ENCODE assay signal across 9 cellular contexts in genomic region chr16:1309888-1310831, GRCh38. TPM values are rescaled to one million over a fixed set of nuclear protein-coding genes. Genes with fewer than 3 reads are reported as not detected.
DNase-seq lines count a peak whose midpoint lies in the region; ATAC-seq, FAIRE-seq and TF ChIP-seq lines count a peak whose summit lies in the region.
"Had no signal": no experiment of that assay in that cellular context is flagged by ENCODE, and none has a peak within 500 bp of the region (broad histone marks: within the 10 kb centered on the region; RNA-seq: fewer than 3 reads in every experiment).

No MANE protein-coding gene starts in this region.

- H3K9me3 ChIP-seq in SK-N-SH, result no peaks in the 10 kb centered on the region
- no peaks in the 10 kb centered on the region for H3K9me3 ChIP-seq in adipocyte (ENCODE audit: control insufficient read depth, low read length)
- no peaks in the 10 kb centered on the region for H3K9me3 ChIP-seq in smooth muscle cell (replicated peaks; ENCODE audit: low read depth)

- WGBS in SK-N-SH (ENCODE audit: low lambda C conversion rate), result 2% methylated on average over 25 of the region's 77 CpGs
- 2% methylated on average over 55 of the region's 77 CpGs for WGBS in smooth muscle cell (ENCODE audit: low lambda C conversion rate)

- no peak for TF ChIP-seq CTCF in SK-N-SH (IDR thresholded peaks at IDR 0.05)
- TF ChIP-seq CTCF in smooth muscle cell (IDR thresholded peaks at IDR 0.05; ENCODE audit: borderline replicate concordance, insufficient read depth, poor library complexity, severe bottlenecking), result no peak

- TF ChIP-seq RAD21 in SK-N-SH (IDR thresholded peaks at IDR 0.05; ENCODE audit: low read length), result no peak

- H3K9me2 ChIP-seq in SK-N-SH, result no peaks in the 10 kb centered on the region

- peak overlapping the region; percentile 89 for H3K9ac ChIP-seq in SK-N-SH
- H3K9ac ChIP-seq in adipocyte (ENCODE audit: low read length), result peak overlapping the region; percentile 89
- peak overlapping the region; percentile 76 for H3K9ac ChIP-seq in smooth muscle cell (ENCODE audit: low read depth)

- peak overlapping the region; percentile 63 to 94 for H3K4me3 ChIP-seq in SK-N-SH (ENCODE audit: low read depth in 2 of 2, low read length in 1 of 2)
- peak overlapping the region; percentile 96 for H3K4me3 ChIP-seq in adipocyte (ENCODE audit: low read length)
- H3K4me3 ChIP-seq in iPS-11a (ENCODE audit: low read depth, low read length), result peak overlapping the region; percentile 93
- H3K4me3 ChIP-seq in smooth muscle cell, result peak overlapping the region; percentile 74

- H3K27ac ChIP-seq in SK-N-SH (ENCODE audit: low read depth in 2 of 2, low read length in 1 of 2) (peak overlapping the region; percentile 7 to 99; a peak in 2 of 4 replicates), smooth muscle cell (ENCODE audit: low read depth) (peak overlapping the region; percentile 28)

- no peak for TF ChIP-seq EP300 in SK-N-SH (IDR thresholded peaks at IDR 0.05; ENCODE audit: borderline replicate concordance in 1 of 2, low read depth in 1 of 2, low read length in 1 of 2)

- peak; percentile 10; the same call in 1 of the 2 replicates for TF ChIP-seq POLR2A in GM12892 (IDR thresholded peaks at IDR 0.05; ENCODE audit: low read depth, low read length)

- H3K4me1 ChIP-seq in SK-N-SH (ENCODE audit: control insufficient read depth in 1 of 2, insufficient read depth in 2 of 2, low read depth in 1 of 2, low read length in 1 of 2) (peaks cover 10 to 27% of the 10 kb centered on the region in 2 experiments; a peak in 2 of 4 replicates), adipocyte (ENCODE audit: control insufficient read depth, insufficient read depth, low read length) (peaks cover 27% of the 10 kb centered on the region), smooth muscle cell (ENCODE audit: low read depth) (peaks cover 15% of the 10 kb centered on the region)

- H4K20me1 ChIP-seq in SK-N-SH (ENCODE audit: insufficient read depth), result peaks cover 53% of the 10 kb centered on the region
- peaks cover 53% of the 10 kb centered on the region for H4K20me1 ChIP-seq in smooth muscle cell (ENCODE audit: low read depth)

- peaks cover 4% of the 10 kb centered on the region for H3F3A ChIP-seq in SK-N-SH (replicated peaks; ENCODE audit: insufficient read depth)
- H3F3A ChIP-seq in smooth muscle cell (ENCODE audit: low read depth), result peaks cover 4% of the 10 kb centered on the region

- peak; percentile 93 for FAIRE-seq in GM12892 (lab: Jason Lieb, UNC)
- FAIRE-seq in urothelium cell line (lab: Jason Lieb, UNC), result no peak

- DNase-seq in GM12892 (ENCODE audit: insufficient read length) (no peak), SK-N-SH (peak; percentile 67), adipocyte (ENCODE audit: low read depth) (peak; percentile 83), smooth muscle cell (lab: John Stamatoyannopoulos, UW; ENCODE audit: unreplicated experiment) (no peak), A172 (ENCODE audit: low spot score) (no peak), urothelium cell line (ENCODE audit: low spot score) (no peak)

- POLR2A ChIA-PET in SK-N-SH (lab: Yijun Ruan, JAX), result interaction anchor here (1.5 kb wide), 1 partner anchor 22 kb away, joined by 7 read pairs; no protein-coding TSS in a partner anchor

- H3K79me2 ChIP-seq in SK-N-SH (ENCODE audit: insufficient read depth) (peaks cover 54% of the 10 kb centered on the region), smooth muscle cell (ENCODE audit: low read depth) (peaks cover 53% of the 10 kb centered on the region)

- peaks cover 0 to 27% of the 10 kb centered on the region in 2 experiments for H3K36me3 ChIP-seq in SK-N-SH (replicated peaks in 1 of 2; ENCODE audit: control insufficient read depth in 1 of 2, insufficient read depth in 2 of 2, low read length in 1 of 2)
- H3K36me3 ChIP-seq in adipocyte (ENCODE audit: control insufficient read depth, insufficient read depth, low read length, severe bottlenecking), result peaks cover 14% of the 10 kb centered on the region
- no peaks in the 10 kb centered on the region for H3K36me3 ChIP-seq in smooth muscle cell (ENCODE audit: low read depth)

- H2AFZ ChIP-seq in SK-N-SH (ENCODE audit: low read depth), result no peak overlapping the region
- no peak overlapping the region for H2AFZ ChIP-seq in smooth muscle cell (ENCODE audit: low read depth)

- no peaks in the 10 kb centered on the region for H3K27me3 ChIP-seq in SK-N-SH (ENCODE audit: insufficient read depth)
- no peaks in the 10 kb centered on the region for H3K27me3 ChIP-seq in adipocyte (replicated peaks; ENCODE audit: control insufficient read depth, insufficient read depth, low read length)
- no peaks in the 10 kb centered on the region for H3K27me3 ChIP-seq in smooth muscle cell (ENCODE audit: low read depth)

- CTCF ChIA-PET in SK-N-SH (lab: Yijun Ruan, JAX), result interaction anchor here (1.0 to 3.1 kb wide), 3 partner anchors 9 to 17 kb away, joined by 3 to 12 read pairs (median 6); no protein-coding TSS in a partner anchor

- peak; percentile 21 for ATAC-seq in HG02970 (IDR thresholded peaks at IDR 0.05; ENCODE audit: low FRiP score, unreplicated experiment)

- H3K4me2 ChIP-seq in SK-N-SH (peak overlapping the region; percentile 73), smooth muscle cell (peak overlapping the region; percentile 97)

TF ChIP-seq in SK-N-SH, 30 proteins besides CTCF, POLR2A, EP300 and RAD21:
- TF ChIP-seq MAX (IDR thresholded peaks at IDR 0.05; ENCODE audit: low read depth) (no peak), GABPA (IDR thresholded peaks at IDR 0.05; ENCODE audit: low read depth) (peak; percentile 29; the same call in 1 of the 2 replicates)

RNA-seq across cellular contexts. Expression of gene UBE2I, which starts 0.7 kb away (rescaled TPM):
- 148 TPM for polyA plus RNA-seq in GM12892 (2012; ENCODE audit: missing spikeins)
- polyA plus RNA-seq in SK-N-SH (2012; rRNA removed) (107 and 113 TPM in 2 replicates), smooth muscle cell (169 and 180 TPM in 2 replicates)
- 126 and 141 TPM in 2 replicates for polyA plus RNA-seq in SK-N-SH (2012; cell fraction: cytosol; rRNA removed)
- 116 and 131 TPM in 2 replicates for polyA plus RNA-seq in SK-N-SH (2012; cell fraction: nucleus; rRNA removed)
- total RNA-seq in smooth muscle cell, result 51.5 and 95.9 TPM in 2 replicates
- 102 and 117 TPM in 2 replicates for total RNA-seq in A172 (2014; rRNA removed; shearing (Covaris generic))

RNA-seq across cellular contexts. Expression of gene BAIAP3, which starts 23.3 kb away (rescaled TPM):
- polyA plus RNA-seq in GM12892 (2012; ENCODE audit: missing spikeins), result 0.36 TPM
- polyA plus RNA-seq in SK-N-SH (2012; rRNA removed) (1.1 and 2.0 TPM in 2 replicates), smooth muscle cell (0.34 and 0.51 TPM in 2 replicates)
- polyA plus RNA-seq in SK-N-SH (2012; cell fraction: cytosol; rRNA removed), result 0.13 and 0.58 TPM in 2 replicates
- polyA plus RNA-seq in SK-N-SH (2012; cell fraction: nucleus; rRNA removed), result 8.2 and 12.4 TPM in 2 replicates
- total RNA-seq in smooth muscle cell, result 0.31 TPM in 1 of 2 replicates, not detected in the other
- 2.4 and 10.3 TPM in 2 replicates for total RNA-seq in A172 (2014; rRNA removed; shearing (Covaris generic))

RNA-seq across cellular contexts. Expression of gene TSR3, which starts 41.5 kb away (rescaled TPM):
- polyA plus RNA-seq in GM12892 (2012; ENCODE audit: missing spikeins), result 17.8 TPM
- polyA plus RNA-seq in SK-N-SH (2012; rRNA removed) (67.6 and 87.3 TPM in 2 replicates), smooth muscle cell (142 TPM in 2 replicates)
- polyA plus RNA-seq in SK-N-SH (2012; cell fraction: cytosol; rRNA removed), result 57.7 and 71.3 TPM in 2 replicates
- polyA plus RNA-seq in SK-N-SH (2012; cell fraction: nucleus; rRNA removed), result 44.6 and 53.0 TPM in 2 replicates
- total RNA-seq in smooth muscle cell, result 54.9 and 55.2 TPM in 2 replicates
- total RNA-seq in A172 (2014; rRNA removed; shearing (Covaris generic)), result 179 TPM in 2 replicates

RNA-seq across cellular contexts. Expression of gene GNPTG, which starts 41.6 kb away (rescaled TPM):
- 15.3 TPM for polyA plus RNA-seq in GM12892 (2012; ENCODE audit: missing spikeins)
- polyA plus RNA-seq in SK-N-SH (2012; rRNA removed) (113 and 114 TPM in 2 replicates), smooth muscle cell (73.3 and 79.2 TPM in 2 replicates)
- polyA plus RNA-seq in SK-N-SH (2012; cell fraction: cytosol; rRNA removed), result 53.9 and 77.4 TPM in 2 replicates
- polyA plus RNA-seq in SK-N-SH (2012; cell fraction: nucleus; rRNA removed), result 170 and 246 TPM in 2 replicates
- total RNA-seq in smooth muscle cell, result 28.0 and 34.4 TPM in 2 replicates
- 45.8 and 61.0 TPM in 2 replicates for total RNA-seq in A172 (2014; rRNA removed; shearing (Covaris generic))

RNA-seq across cellular contexts. Expression of gene TPSD1, which starts 54.3 kb away (rescaled TPM):
- polyA plus RNA-seq in GM12892 (2012; ENCODE audit: missing spikeins), result not detected
- polyA plus RNA-seq in SK-N-SH (2012; rRNA removed) (not detected in 2 replicates), smooth muscle cell (not detected in 2 replicates)
- polyA plus RNA-seq in SK-N-SH (2012; cell fraction: cytosol; rRNA removed), result not detected in 2 replicates
- not detected in 2 replicates for polyA plus RNA-seq in SK-N-SH (2012; cell fraction: nucleus; rRNA removed)
- not detected in 2 replicates for total RNA-seq in smooth muscle cell
- not detected in 2 replicates for total RNA-seq in A172 (2014; rRNA removed; shearing (Covaris generic))
- total RNA-seq: activated CD8-positive, alpha-beta memory T cell treated with anti-CD3 and anti-CD28 coated beads for 36 hours had no signal

Comparison
In these comparisons a context has a peak if more than half of its experiments do, and no peak if none do; other contexts are left out.
1. DNase-seq: peak in SK-N-SH (single experiment) and adipocyte (single experiment); none in GM12892 (single experiment), smooth muscle cell (single experiment), A172 (single experiment) and urothelium cell line (single experiment).
2. Peak in every context shown above with its lines, with median percentiles within 50 percentile points of each other: H3K4me3 ChIP-seq and H3K9ac ChIP-seq.